10 cellular contexts compared by ENCODE assay signal in genomic region chrX:135740683-135741149, GRCh38. TPM values are rescaled to one million over a fixed set of nuclear protein-coding genes. Genes with fewer than 3 reads are reported as not detected.
DNase-seq lines count a peak whose midpoint lies in the region; ATAC-seq and TF ChIP-seq lines count a peak whose summit lies in the region.
"Had no signal": no experiment of that assay in that cellular context is flagged by ENCODE, and none has a peak within 500 bp of the region (broad histone marks: within the 10 kb centered on the region; RNA-seq: fewer than 3 reads in every experiment).

No MANE protein-coding gene starts in this region.

- DNase-seq in H4 (ENCODE audit: low spot score) (peak; percentile 47), SK-N-DZ (ENCODE audit: low spot score) (peak; percentile 10), DMS114 treated with DMSO at 0.1 percent for 48 hours (lab: John Stamatoyannopoulos, UW; ENCODE audit: unreplicated experiment) (no peak), hepatocyte (ENCODE audit: low spot score) (no peak), left cardiac atrium (no peak)
- peak; percentile 54 for DNase-seq in stimulated activated CD4-positive, alpha-beta T cell treated with anti-CD3 and anti-CD28 coated beads, Interleukin-1b, Interleukin-23, amount 100 ng/mL, for 48 hours

- H3K27me3 ChIP-seq in DOHH2 (ENCODE audit: control insufficient read depth, low read length) (no peaks in the 10 kb centered on the region), hepatocyte (no peaks in the 10 kb centered on the region)
- H3K27me3 ChIP-seq: neutrophil, SJSA1 had no signal

- H3K4me1 ChIP-seq in DOHH2 (ENCODE audit: control insufficient read depth, low read length) (peaks cover 4% of the 10 kb centered on the region; the same call in 1 of the 2 replicates), hepatocyte (ENCODE audit: insufficient read depth) (no peaks in the 10 kb centered on the region)
- H3K4me1 ChIP-seq: SJSA1 had no signal

- peak overlapping the region; percentile 55 for H3K4me3 ChIP-seq in DOHH2 (ENCODE audit: low read length)
- H3K4me3 ChIP-seq in hepatocyte = no peak overlapping the region
- H3K4me3 ChIP-seq: SJSA1 had no signal

- H3K79me2 ChIP-seq in DOHH2 (ENCODE audit: control insufficient read depth, low read length) (no peaks in the 10 kb centered on the region), hepatocyte (no peaks in the 10 kb centered on the region)

- H3K4me2 ChIP-seq in DOHH2 (ENCODE audit: low read length) (peak overlapping the region; percentile 69), hepatocyte (no peak overlapping the region)

- no peaks in the 10 kb centered on the region for H3K9me3 ChIP-seq in DOHH2 (ENCODE audit: control insufficient read depth, insufficient read depth, low read length)
- H3K9me3 ChIP-seq in hepatocyte (ENCODE audit: low read depth) = no peaks in the 10 kb centered on the region
- H3K9me3 ChIP-seq: neutrophil, SJSA1 had no signal

- H3K27ac ChIP-seq in DOHH2 (ENCODE audit: low read depth, low read length) (no peak overlapping the region), hepatocyte (no peak overlapping the region)
- H3K27ac ChIP-seq: neutrophil, SJSA1 had no signal

- no peaks in the 10 kb centered on the region for H3F3A ChIP-seq in DOHH2 (ENCODE audit: control insufficient read depth, insufficient read depth)

- 75% methylated on average over 18 of the region's 18 CpGs for WGBS in hepatocyte (ENCODE audit: low lambda C conversion rate, missing lambda C conversion rate)

- no peaks in the 10 kb centered on the region for H3K36me3 ChIP-seq in DOHH2 (ENCODE audit: control insufficient read depth, low read length)
- no peaks in the 10 kb centered on the region for H3K36me3 ChIP-seq in hepatocyte (replicated peaks; ENCODE audit: insufficient read depth, low read depth)
- H3K36me3 ChIP-seq: neutrophil, SJSA1 had no signal

- no peak overlapping the region for H3K27ac Mint-ChIP-seq in dendritic cell treated with granulocyte-macrophage colony-stimulating factor and Interleukin-4, amounts not matched to agents 40 ng/mL and 50 ng/mL, for 4 days

- intact Hi-C loops in dendritic cell treated with granulocyte-macrophage colony-stimulating factor and Interleukin-4, amounts not matched to agents 40 ng/mL and 50 ng/mL, for 4 days (cut with micrococcal nuclease) = no loop called here
- intact Hi-C loops in left cardiac atrium (cut with DNase I) = no loop called here

- H3K27me3 Mint-ChIP-seq in dendritic cell treated with granulocyte-macrophage colony-stimulating factor and Interleukin-4, amounts not matched to agents 40 ng/mL and 50 ng/mL, for 4 days = peaks cover 4% of the 10 kb centered on the region

- H3K9me3 Mint-ChIP-seq in dendritic cell treated with granulocyte-macrophage colony-stimulating factor and Interleukin-4, amounts not matched to agents 40 ng/mL and 50 ng/mL, for 4 days = no peaks in the 10 kb centered on the region

- H3K4me3 Mint-ChIP-seq in dendritic cell treated with granulocyte-macrophage colony-stimulating factor and Interleukin-4, amounts not matched to agents 40 ng/mL and 50 ng/mL, for 4 days = peak overlapping the region; percentile 52

- no peaks in the 10 kb centered on the region for H3K36me3 Mint-ChIP-seq in dendritic cell treated with granulocyte-macrophage colony-stimulating factor and Interleukin-4, amounts not matched to agents 40 ng/mL and 50 ng/mL, for 4 days (ENCODE audit: low read depth)

- no peak overlapping the region for H2AFZ ChIP-seq in hepatocyte

- peak; percentile 75 for TF ChIP-seq CTCF in DOHH2 (IDR thresholded peaks at IDR 0.05; ENCODE audit: low read depth, low read length, poor library complexity, severe bottlenecking)
- no peak for TF ChIP-seq CTCF in hepatocyte (IDR thresholded peaks at IDR 0.05; ENCODE audit: poor library complexity)

- ATAC-seq in left cardiac atrium = no peak

- H3K9me2 ChIP-seq in DOHH2 (replicated peaks; ENCODE audit: control insufficient read depth, low read length) (no peaks in the 10 kb centered on the region), hepatocyte (replicated peaks; ENCODE audit: insufficient read depth) (no peaks in the 10 kb centered on the region)

- H3K4me1 Mint-ChIP-seq in dendritic cell treated with granulocyte-macrophage colony-stimulating factor and Interleukin-4, amounts not matched to agents 40 ng/mL and 50 ng/mL, for 4 days (ENCODE audit: low read depth) = no peaks in the 10 kb centered on the region

- H4K20me1 ChIP-seq in DOHH2 (ENCODE audit: control insufficient read depth, insufficient read depth, low read depth, low read length) (no peaks in the 10 kb centered on the region), hepatocyte (ENCODE audit: insufficient read depth, poor library complexity, severe bottlenecking) (no peaks in the 10 kb centered on the region)

RNA-seq across cellular contexts. Expression of gene CT45A3, which starts 27.3 kb away (rescaled TPM):
- total RNA-seq in H4 (2014; rRNA removed; shearing (Covaris generic)) = not detected in 2 replicates
- not detected in 2 replicates for polyA plus RNA-seq in SK-N-DZ (2014; cell fraction: cytosol; rRNA removed)
- polyA plus RNA-seq in SK-N-DZ (2014; cell fraction: nucleus; rRNA removed) = not detected in 2 replicates
- total RNA-seq in hepatocyte (not detected in 2 replicates), left cardiac atrium (not detected)
- not detected in 2 replicates for polyA plus RNA-seq in hepatocyte
- total RNA-seq: SJSA1 had no signal

RNA-seq across cellular contexts. Expression of gene CT45A1, which starts 27.3 kb away (rescaled TPM):
- total RNA-seq in H4 (2014; rRNA removed; shearing (Covaris generic)) = not detected in 2 replicates
- not detected in 2 replicates for polyA plus RNA-seq in SK-N-DZ (2014; cell fraction: cytosol; rRNA removed)
- polyA plus RNA-seq in SK-N-DZ (2014; cell fraction: nucleus; rRNA removed) = not detected in 2 replicates
- total RNA-seq in hepatocyte (not detected in 2 replicates), left cardiac atrium (not detected)
- polyA plus RNA-seq in hepatocyte = not detected in 2 replicates
- total RNA-seq: SJSA1 had no signal

RNA-seq across cellular contexts. Expression of gene CT45A5, which starts 44.6 kb away (rescaled TPM):
- 0.50 TPM in 1 of 2 replicates, not detected in the other for total RNA-seq in H4 (2014; rRNA removed; shearing (Covaris generic))
- polyA plus RNA-seq in SK-N-DZ (2014; cell fraction: cytosol; rRNA removed) = not detected in 2 replicates
- polyA plus RNA-seq in SK-N-DZ (2014; cell fraction: nucleus; rRNA removed) = 1.0 TPM in 1 of 2 replicates, not detected in the other
- total RNA-seq in hepatocyte (not detected in 2 replicates), left cardiac atrium (not detected)
- polyA plus RNA-seq in hepatocyte = not detected in 2 replicates
- total RNA-seq: SJSA1 had no signal

Comparison
In these comparisons a context has a peak if more than half of its experiments do, and no peak if none do; other contexts are left out.
1. DNase-seq: peak in H4 (single experiment), SK-N-DZ (single experiment) and stimulated activated CD4-positive, alpha-beta T cell treated with anti-CD3 and anti-CD28 coated beads, Interleukin-1b, Interleukin-23, amount 100 ng/mL, for 48 hours (single experiment); none in DMS114 treated with DMSO at 0.1 percent for 48 hours (single experiment), hepatocyte (single experiment) and left cardiac atrium (single experiment).